In genomic region chr2:177129610-177130009, GRCh38 we compare ENCODE assay signal across 14 cellular contexts.
A peak's percentile ranks its signal among the peaks of the same experiment; 100 is the strongest.
DNase-seq lines count a peak whose midpoint lies in the region; ATAC-seq and TF ChIP-seq lines count a peak whose summit lies in the region.
"Had no signal": no experiment of that assay in that cellular context is flagged by ENCODE, and none has a peak within 500 bp of the region (broad histone marks: within the 10 kb centered on the region; RNA-seq: fewer than 3 reads in every experiment).

No MANE protein-coding gene starts in this region.

- no peak overlapping the region for H3K4me3 Mint-ChIP-seq in activated naive CD4-positive, alpha-beta T cell treated with anti-CD3 and anti-CD28 coated beads, Interleukin-2, amount 10 ng/mL, durations not matched to agents 7 days and 5 days
- H3K4me3 Mint-ChIP-seq in T-helper 17 cell (peak overlapping the region; percentile 47), chondrocyte (ENCODE audit: unreplicated experiment) (no peak overlapping the region)
- H3K4me3 Mint-ChIP-seq: CD4-positive, CD25-positive, alpha-beta regulatory T cell; GM23338; IgD-negative memory B cell had no signal

- peaks cover 8% of the 10 kb centered on the region for H3K4me1 Mint-ChIP-seq in activated naive CD4-positive, alpha-beta T cell treated with anti-CD3 and anti-CD28 coated beads, Interleukin-2, amount 10 ng/mL, durations not matched to agents 7 days and 5 days
- H3K4me1 Mint-ChIP-seq in T-helper 17 cell, result peaks cover 10% of the 10 kb centered on the region
- H3K4me1 Mint-ChIP-seq in chondrocyte (ENCODE audit: low read depth), result no peaks in the 10 kb centered on the region
- H3K4me1 Mint-ChIP-seq: GM23338, IgD-negative memory B cell had no signal

- no peaks in the 10 kb centered on the region for H3K9me3 ChIP-seq in T-helper 17 cell (ENCODE audit: control insufficient read depth, low read length, poor library complexity, severe bottlenecking)

- no peak for TF ChIP-seq CTCF in chondrocyte (IDR thresholded peaks at IDR 0.05)

- H3K36me3 Mint-ChIP-seq in activated naive CD4-positive, alpha-beta T cell treated with anti-CD3 and anti-CD28 coated beads, Interleukin-2, amount 10 ng/mL, durations not matched to agents 7 days and 5 days, result no peaks in the 10 kb centered on the region
- H3K36me3 Mint-ChIP-seq in T-helper 17 cell (ENCODE audit: low read depth) (peaks cover 2% of the 10 kb centered on the region), chondrocyte (ENCODE audit: low read depth) (no peaks in the 10 kb centered on the region)
- H3K36me3 Mint-ChIP-seq: CD4-positive, CD25-positive, alpha-beta regulatory T cell; IgD-negative memory B cell had no signal

- CTCF ChIA-PET in activated naive CD4-positive, alpha-beta T cell treated with anti-CD3 and anti-CD28 coated beads, Interleukin-2, amount 10 ng/mL, durations not matched to agents 7 days and 5 days (lab: Charles Lee), result interaction anchor here (0.7 to 1.3 kb wide), 2 partner anchors 10 to 19 kb away, joined by 4 to 5 read pairs; no protein-coding TSS in a partner anchor

- H3K27ac Mint-ChIP-seq in activated naive CD4-positive, alpha-beta T cell treated with anti-CD3 and anti-CD28 coated beads, Interleukin-2, amount 10 ng/mL, durations not matched to agents 7 days and 5 days, result no peak overlapping the region
- H3K27ac Mint-ChIP-seq in T-helper 17 cell, result no peak overlapping the region
- H3K27ac Mint-ChIP-seq in chondrocyte (ENCODE audit: unreplicated experiment), result no peak overlapping the region
- H3K27ac Mint-ChIP-seq: GM23338, IgD-negative memory B cell had no signal

- H3K9me3 Mint-ChIP-seq in activated naive CD4-positive, alpha-beta T cell treated with anti-CD3 and anti-CD28 coated beads, Interleukin-2, amount 10 ng/mL, durations not matched to agents 7 days and 5 days, result no peaks in the 10 kb centered on the region
- H3K9me3 Mint-ChIP-seq in chondrocyte (ENCODE audit: low read depth), result peaks cover 3% of the 10 kb centered on the region
- H3K9me3 Mint-ChIP-seq: GM23338, IgD-negative memory B cell had no signal

- H3K27me3 Mint-ChIP-seq in activated naive CD4-positive, alpha-beta T cell treated with anti-CD3 and anti-CD28 coated beads, Interleukin-2, amount 10 ng/mL, durations not matched to agents 7 days and 5 days, result peaks cover 6% of the 10 kb centered on the region
- H3K27me3 Mint-ChIP-seq in T-helper 17 cell (peaks cover 51% of the 10 kb centered on the region), chondrocyte (ENCODE audit: low read depth) (peaks cover 36% of the 10 kb centered on the region)

- DNase-seq in NCI-H2029 treated with DMSO at 0.1 percent for 48 hours (lab: John Stamatoyannopoulos, UW) (peak; percentile 5), NCI-H2029 (lab: John Stamatoyannopoulos, UW) (no peak), T-helper 17 cell (no peak), chondrocyte (ENCODE audit: low spot score) (no peak)
- peak; percentile 25 for DNase-seq in activated naive CD4-positive, alpha-beta T cell treated with anti-CD3 and anti-CD28 coated beads, Interleukin-2, amount 10 ng/mL, durations not matched to agents 7 days and 5 days
- no peak for DNase-seq in activated naive CD4-positive, alpha-beta T cell (lab: John Stamatoyannopoulos, UW)
- DNase-seq: 8988T; CD4-positive, CD25-positive, alpha-beta regulatory T cell; DMS79; EL; H7 had no signal

- ATAC-seq in T-helper 17 cell, result no peak
- no peak for ATAC-seq in HG02870 (IDR thresholded peaks at IDR 0.05; ENCODE audit: unreplicated experiment)
- ATAC-seq: GM23338 had no signal

Comparison
In these comparisons a context has a peak if more than half of its experiments do, and no peak if none do; other contexts are left out.
1. DNase-seq: peak in NCI-H2029 treated with DMSO at 0.1 percent for 48 hours (single experiment) and activated naive CD4-positive, alpha-beta T cell treated with anti-CD3 and anti-CD28 coated beads, Interleukin-2, amount 10 ng/mL, durations not matched to agents 7 days and 5 days (single experiment); none in NCI-H2029 (single experiment), activated naive CD4-positive, alpha-beta T cell (0 of 4), T-helper 17 cell (0 of 3) and chondrocyte (single experiment).